In the genomic region with DNA sequence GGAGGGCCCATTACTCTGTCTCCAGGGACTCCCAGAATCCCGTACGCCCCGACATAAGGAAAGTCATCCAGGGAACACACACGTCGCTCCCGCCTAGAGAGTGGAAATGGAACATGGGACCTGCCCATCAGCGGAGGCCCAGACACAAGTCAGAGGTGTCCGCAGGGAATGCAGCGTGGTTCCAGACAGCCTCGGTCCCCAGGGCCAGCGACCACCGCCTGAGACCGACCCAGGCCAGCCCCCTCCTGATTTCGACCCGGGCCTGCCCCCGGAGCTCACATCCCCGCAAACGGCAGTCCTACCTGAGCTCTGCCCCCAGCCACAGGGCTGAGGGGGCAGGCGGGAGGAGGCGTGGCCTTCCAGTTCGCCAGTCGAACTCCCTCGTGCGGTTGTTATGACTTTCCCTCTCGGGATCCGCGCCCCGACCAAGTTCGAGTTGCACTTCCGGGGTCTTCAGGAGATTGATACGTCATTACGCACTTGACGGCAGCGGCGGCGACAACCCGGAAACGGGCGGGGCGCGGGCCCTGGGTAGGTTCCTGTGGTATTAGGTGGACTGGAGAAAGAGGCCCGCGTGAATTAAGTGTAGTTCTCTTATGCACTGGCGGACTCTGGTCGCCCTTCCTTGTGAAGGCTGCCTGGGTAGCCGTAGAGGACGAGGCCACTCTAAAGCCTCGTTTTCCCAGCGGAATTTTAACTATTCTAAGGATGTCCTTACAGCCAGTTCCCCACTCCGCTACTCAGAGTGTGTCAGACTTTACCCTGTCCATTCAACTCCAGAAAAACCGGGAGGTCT, we compare ENCODE assay signal across 8 cellular contexts.
DNase-seq lines count a peak whose midpoint lies in the region; ATAC-seq, FAIRE-seq and TF ChIP-seq lines count a peak whose summit lies in the region.

No MANE protein-coding gene starts in this region.

- H3K36me3 ChIP-seq in kidney (ENCODE audit: control insufficient read depth in 1 of 2, insufficient read depth in 2 of 2, low read length in 2 of 2), result no peaks in the 10 kb centered on the region

- no peaks in the 10 kb centered on the region for H3K9me3 ChIP-seq in kidney (ENCODE audit: control insufficient read depth in 1 of 2, low read length in 2 of 2)

- ATAC-seq in HG03378 (IDR thresholded peaks at IDR 0.05; ENCODE audit: unreplicated experiment), result peak; percentile 100

- peak overlapping the region; percentile 78 to 91 for H3K4me3 ChIP-seq in kidney (ENCODE audit: low read length in 2 of 2)

- peak overlapping the region; percentile 85 to 94 for H3K27ac ChIP-seq in kidney (ENCODE audit: low read depth in 2 of 2, low read length in 2 of 2)

- TF ChIP-seq POLR2A in GM19099 (IDR thresholded peaks at IDR 0.05; ENCODE audit: extremely low read depth, insufficient read length, low read depth), result peak; percentile 75

- peak; percentile 95 for DNase-seq in Ammon's horn (ENCODE audit: low spot score)
- peak; percentile 90 for DNase-seq in NCI-H446 treated with DMSO at 0.1 percent for 48 hours (lab: John Stamatoyannopoulos, UW)
- DNase-seq in activated CD4-positive, CD25-positive, alpha-beta regulatory T cell treated with anti-CD3 and anti-CD28 coated beads, Interleukin-2, amount 50 U/mL, for 72 hours, result peak; percentile 89
- peak; percentile 83 for DNase-seq in cerebellum (ENCODE audit: low spot score)
- DNase-seq in kidney, result peak; percentile 98
- peak; percentile 75 to 87 for DNase-seq in stimulated activated CD4-positive, alpha-beta T cell treated with anti-CD3 and anti-CD28 coated beads, Interleukin-15, amount 100 ng/mL, for 1 hour (ENCODE audit: low read depth in 1 of 2, low spot score in 1 of 2)

- intact Hi-C loops in kidney (cut with DNase I), result no loop called here

- H3K4me1 ChIP-seq in kidney (ENCODE audit: control insufficient read depth in 1 of 2, insufficient read depth in 1 of 2, low read depth in 1 of 2, low read length in 2 of 2), result peaks cover 0 to 3% of the 10 kb centered on the region in 2 donors

- peak; percentile 1 for TF ChIP-seq CTCF in kidney (IDR thresholded peaks at IDR 0.05; ENCODE audit: borderline replicate concordance, extremely low read depth, insufficient read depth)

- FAIRE-seq in kidney (lab: Jason Lieb, UNC), result peak; percentile 3

- H3K9ac ChIP-seq in kidney (ENCODE audit: low read length in 2 of 2), result peak overlapping the region; percentile 78 to 91

Comparison
In these comparisons a context has a peak if more than half of its experiments do, and no peak if none do; other contexts are left out.
1. Peak in every context shown above with its lines: DNase-seq, ATAC-seq, H3K4me3 ChIP-seq and H3K27ac ChIP-seq.